26 cellular contexts compared by ENCODE assay signal in the genomic region with DNA sequence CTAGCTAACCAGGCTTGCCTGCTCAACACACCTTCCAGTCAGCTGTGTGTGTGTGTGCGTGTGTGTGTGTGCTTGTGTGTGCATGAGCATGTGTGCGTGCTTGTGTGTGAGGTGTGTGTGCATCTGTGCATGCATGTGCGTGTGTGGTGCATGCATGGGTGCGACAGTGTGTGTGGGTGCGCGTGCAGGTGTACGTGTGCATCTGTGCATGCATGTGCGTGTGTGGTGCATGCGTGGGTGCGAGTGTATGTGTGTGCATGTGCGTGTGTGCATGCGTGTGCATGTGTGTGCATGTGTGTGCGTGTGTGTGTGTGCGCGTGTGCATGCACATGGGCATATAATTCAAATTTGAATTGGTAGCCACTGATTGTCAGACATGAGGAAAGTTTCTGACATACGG. TPM values are rescaled to one million over a fixed set of nuclear protein-coding genes. Genes with fewer than 3 reads are reported as not detected.
"Had no signal": no experiment of that assay in that cellular context is flagged by ENCODE, and none has a peak within 500 bp of the region (broad histone marks: within the 10 kb centered on the region; RNA-seq: fewer than 3 reads in every experiment).

No MANE protein-coding gene starts in this region.

- H3K9me3 ChIP-seq: Peyer's patch, SJCRH30 had no signal

- H3K36me3 ChIP-seq: Peyer's patch, SJCRH30 had no signal

- H3K4me1 ChIP-seq: Peyer's patch, SJCRH30 had no signal

- ATAC-seq: K562, Right ventricle myocardium inferior, SK-N-SH treated with all-trans-retinoic acid at 6 μM for 48 hours had no signal

- H3K27me3 ChIP-seq: Peyer's patch, SJCRH30 had no signal

- H3K4me2 ChIP-seq: KMS-11, PC-9 had no signal

- H3K9ac ChIP-seq: KMS-11 had no signal

- H2AFZ ChIP-seq: PC-9 had no signal

- FAIRE-seq: K562 had no signal

- H3K4me3 ChIP-seq: K562, PC-9, Peyer's patch, SJCRH30 had no signal

- H3K27ac ChIP-seq: KMS-11, PC-9, Peyer's patch, SJCRH30 had no signal

- DNase-seq: Kasumi-1, MM.1S, NCI-H1092 treated with DMSO at 0.1 percent for 48 hours, NCI-H1436, NCI-H187, NCI-H2029, NCI-H2081 treated with DMSO at 0.1 percent for 48 hours, NCI-H2171, NCI-H226, NCI-H446, NCI-H510A, NCI-H524 treated with DMSO at 0.1 percent for 48 hours, NCI-H69, NCI-H774, OCI-M1, PC-9, Peyer's patch, SHP77 treated with DMSO at 0.1 percent for 48 hours, SJCRH30 had no signal

RNA-seq across cellular contexts. Expression of a gene that starts 10.5 kb away (rescaled TPM):
- total RNA-seq: K562, M059J, PC-9, Right ventricle myocardium inferior, RPMI7951, SJCRH30 had no signal
- polyA plus RNA-seq: IgD-negative memory B cell, K562 had no signal
